8 cellular contexts compared by ENCODE assay signal in the genomic region with DNA sequence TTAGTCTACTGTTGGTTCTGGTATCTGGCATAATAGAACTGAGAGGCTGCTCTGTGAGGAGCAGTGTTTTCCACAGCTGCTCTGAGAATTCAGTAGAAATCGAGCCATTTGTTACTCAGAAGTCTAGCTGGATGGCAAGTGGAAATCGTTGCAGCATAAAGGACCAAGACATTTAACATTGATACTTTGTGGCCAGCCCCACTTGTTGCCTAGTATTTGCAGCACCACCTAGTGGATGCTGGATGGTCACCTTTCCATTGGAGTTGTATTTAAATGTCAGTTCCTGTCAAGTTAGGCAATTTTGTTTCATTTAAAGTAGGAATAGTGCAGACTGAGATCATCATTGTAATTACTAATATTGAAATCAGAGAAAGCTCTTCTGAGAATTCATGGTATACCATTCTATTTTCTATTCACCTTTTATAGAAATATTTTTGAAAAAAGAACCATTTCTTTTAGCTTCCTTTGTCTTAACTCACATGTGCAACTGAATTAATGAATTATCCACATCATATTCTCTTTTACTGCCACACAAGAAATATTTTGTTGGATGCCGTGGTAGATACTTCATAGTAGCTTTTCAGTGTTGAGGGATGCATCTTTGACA.
DNase-seq lines count a peak whose midpoint lies in the region; ATAC-seq and TF ChIP-seq lines count a peak whose summit lies in the region.

No MANE protein-coding gene starts in this region.

- H3K36me3 ChIP-seq in RWPE2 (ENCODE audit: low read depth), result peaks cover 12% of the 10 kb centered on the region
- peaks cover 0 to 4% (median 0%) of the 10 kb centered on the region in 9 donors for H3K36me3 ChIP-seq in heart left ventricle

- no peaks in the 10 kb centered on the region for H3K27me3 ChIP-seq in RWPE2 (ENCODE audit: insufficient read depth, poor library complexity, severe bottlenecking)
- no peaks in the 10 kb centered on the region for H3K27me3 ChIP-seq in heart left ventricle

- H3K27ac ChIP-seq in RWPE2 (ENCODE audit: poor library complexity, severe bottlenecking), result no peak overlapping the region
- H3K27ac ChIP-seq in heart left ventricle, result no peak overlapping the region

- TF ChIP-seq POLR2A in heart left ventricle (IDR thresholded peaks at IDR 0.05), result no peak

- no peak overlapping the region for H3K4me3 ChIP-seq in RWPE2 (ENCODE audit: severe bottlenecking)
- no peak overlapping the region for H3K4me3 ChIP-seq in heart left ventricle

- peak; percentile 21 for DNase-seq in Caki2 (ENCODE audit: low read depth)
- DNase-seq in HT-29 (ENCODE audit: low spot score), result peak; percentile 91
- DNase-seq in RWPE2 (ENCODE audit: low spot score), result no peak
- peak; percentile 81 for DNase-seq in activated effector memory CD4-positive, alpha-beta T cell treated with anti-CD3 and anti-CD28 coated beads, Interleukin-2, amount 50 U/mL, for 16 hours
- DNase-seq in heart left ventricle, result peak in 3 of 5 donors; percentile 35 to 41 (median 41)
- DNase-seq in sciatic nerve (ENCODE audit: low spot score), result no peak
- DNase-seq in GOT3 (lab: John Stamatoyannopoulos, UW), result no peak

- H3K4me1 ChIP-seq in RWPE2 (ENCODE audit: insufficient read depth, poor library complexity, severe bottlenecking) (peaks cover 3% of the 10 kb centered on the region), heart left ventricle (peaks cover 0 to 37% (median 10%) of the 10 kb centered on the region in 12 donors)

- intact Hi-C loops in heart left ventricle (cut with DNase I), result loop anchor here in 1 of 10 donors (5.0 kb wide), 1 partner anchor 891 kb away; no protein-coding TSS in a partner anchor
- intact Hi-C loops in sciatic nerve (cut with DNase I), result no loop called here

- in situ Hi-C loops in Caki2 (cut with HindIII; ENCODE audit: low pct_unique_long_range_greater_than_20kb, low sequenced_read_pairs), result no loop called here

- TF ChIP-seq CTCF in RWPE2 (IDR thresholded peaks at IDR 0.05; ENCODE audit: poor library complexity, severe bottlenecking) (peak; percentile 85), heart left ventricle (IDR thresholded peaks at IDR 0.05) (peak; percentile 52 to 81 (median 72))

- peaks cover 1% of the 10 kb centered on the region for H3K9me3 ChIP-seq in RWPE2 (ENCODE audit: severe bottlenecking)
- peaks cover 0 to 4% (median 0%) of the 10 kb centered on the region in 12 donors for H3K9me3 ChIP-seq in heart left ventricle

- 20 to 28% (median 25%) methylated on average over 3 of the region's 3 CpGs for WGBS in heart left ventricle, 4 donors

- ATAC-seq in GM19452 (IDR thresholded peaks at IDR 0.05; ENCODE audit: unreplicated experiment), result peak; percentile 68
- peak; percentile 72 for ATAC-seq in RWPE2 (ENCODE audit: low read depth)
- ATAC-seq in heart left ventricle, result peak in 3 of 4 donors; percentile 66 to 80 (median 69)
- ATAC-seq in sciatic nerve, result peak; percentile 74

Comparison
In these comparisons a context has a peak if more than half of its experiments do, and no peak if none do; other contexts are left out.
1. DNase-seq: peak in Caki2 (single experiment), HT-29 (single experiment), activated effector memory CD4-positive, alpha-beta T cell treated with anti-CD3 and anti-CD28 coated beads, Interleukin-2, amount 50 U/mL, for 16 hours (single experiment) and heart left ventricle (3 of 5); none in RWPE2 (single experiment), sciatic nerve (single experiment) and GOT3 (single experiment).
2. Peak in every context shown above with its lines, with median percentiles within 50 percentile points of each other: ATAC-seq.